23 cellular contexts compared by ENCODE assay signal in genomic region chr6:46484081-46484820, GRCh38. TPM values are rescaled to one million over a fixed set of nuclear protein-coding genes. Genes with fewer than 3 reads are reported as not detected.
A peak's percentile ranks its signal among the peaks of the same experiment; 100 is the strongest.
DNase-seq lines count a peak whose midpoint lies in the region; ATAC-seq, FAIRE-seq and TF ChIP-seq lines count a peak whose summit lies in the region.
"Had no signal": no experiment of that assay in that cellular context is flagged by ENCODE, and none has a peak within 500 bp of the region (broad histone marks: within the 10 kb centered on the region; RNA-seq: fewer than 3 reads in every experiment).

No MANE protein-coding gene starts in this region.

- TF ChIP-seq EP300 in HepG2 (IDR thresholded peaks at IDR 0.05; ENCODE audit: low read depth in 2 of 2, low read length in 2 of 2) (no peak), HepG2 (CRISPR knock-in tag; IDR thresholded peaks at IDR 0.05; ENCODE audit: borderline replicate concordance) (no peak)

- POLR2A ChIA-PET in HepG2 (lab: Yijun Ruan, JAX): no interaction called here

- H3K36me3 Mint-ChIP-seq in neural crest cell (ENCODE audit: low read depth): no peaks in the 10 kb centered on the region
- H3K36me3 Mint-ChIP-seq in activated naive CD8-positive, alpha-beta T cell treated with anti-CD3 and anti-CD28 coated beads for 36 hours: no peaks in the 10 kb centered on the region
- H3K36me3 Mint-ChIP-seq in activated naive CD4-positive, alpha-beta T cell treated with anti-CD3 and anti-CD28 coated beads, Interleukin-2, amount 50 U/mL, for 72 hours: peaks cover 0 to 4% of the 10 kb centered on the region in 2 donors
- H3K36me3 Mint-ChIP-seq: CD4-positive, alpha-beta memory T cell; IgD-negative memory B cell had no signal

- no peak overlapping the region for H3K9ac ChIP-seq in HepG2 (ENCODE audit: insufficient read depth, low read depth, low read length)
- H3K9ac ChIP-seq: BLaER1 had no signal

- no TSS peak for BruUV-seq in HepG2 (replicated peaks; lab: Mats Ljungman, UMichigan)

- intact Hi-C loops in HepG2 (cut with micrococcal nuclease; ENCODE audit: unreplicated experiment) (no loop called here), right lobe of liver (cut with DNase I) (no loop called here), heart right ventricle (cut with DNase I) (no loop called here)

- no peak for TF ChIP-seq CTCF in HepG2 (CRISPR knock-in tag; IDR thresholded peaks at IDR 0.05)
- no peak for TF ChIP-seq CTCF in right lobe of liver (IDR thresholded peaks at IDR 0.05)
- no peak for TF ChIP-seq CTCF in heart right ventricle (IDR thresholded peaks at IDR 0.05)
- no peak for TF ChIP-seq CTCF in neural crest cell (conservative IDR thresholded peaks at IDR 0.05)

- H3K27me3 Mint-ChIP-seq in neural crest cell (ENCODE audit: low read depth): peaks cover 20% of the 10 kb centered on the region
- peaks cover 52% of the 10 kb centered on the region for H3K27me3 Mint-ChIP-seq in activated naive CD8-positive, alpha-beta T cell treated with anti-CD3 and anti-CD28 coated beads for 36 hours

- 33% methylated on average over 6 of the region's 6 CpGs for WGBS in HepG2 (ENCODE audit: low lambda C conversion rate)
- 54% methylated on average over 3 of the region's 6 CpGs for WGBS in right lobe of liver (ENCODE audit: insufficient coverage, low coverage, low lambda C conversion rate, missing lambda C conversion rate)
- WGBS in heart right ventricle, 2 donors: 31 to 42% methylated on average over 6 of the region's 6 CpGs

- H3K4me1 ChIP-seq in HepG2 (ENCODE audit: insufficient read depth, low read length) (no peaks in the 10 kb centered on the region), right lobe of liver (peaks cover 0 to 3% (median 0%) of the 10 kb centered on the region in 4 donors), heart right ventricle (peaks cover 2 to 78% (median 29%) of the 10 kb centered on the region in 9 donors)
- H3K4me1 ChIP-seq: BLaER1, SJSA1 had no signal

- H3K36me3 ChIP-seq in HepG2 (replicated peaks in 1 of 2; ENCODE audit: control insufficient read depth in 1 of 2, insufficient read depth in 2 of 2, low read length in 2 of 2): no peaks in the 10 kb centered on the region
- H3K36me3 ChIP-seq in right lobe of liver: no peaks in the 10 kb centered on the region
- H3K36me3 ChIP-seq in heart right ventricle: peaks cover 0 to 4% (median 0%) of the 10 kb centered on the region in 9 donors
- H3K36me3 ChIP-seq: BLaER1, SJSA1 had no signal

- in situ Hi-C loops in HepG2 (cut with HindIII; ENCODE audit: extremely low pct_ligation_motif_present, low pct_unique_long_range_greater_than_20kb): no loop called here

- peaks cover 11% of the 10 kb centered on the region for H3K4me1 Mint-ChIP-seq in neural crest cell
- H3K4me1 Mint-ChIP-seq in activated naive CD8-positive, alpha-beta T cell treated with anti-CD3 and anti-CD28 coated beads for 36 hours: no peaks in the 10 kb centered on the region
- H3K4me1 Mint-ChIP-seq: CD4-positive, alpha-beta memory T cell; IgD-negative memory B cell had no signal

- no peak overlapping the region for H2AFZ ChIP-seq in HepG2 (ENCODE audit: low read length)
- H2AFZ ChIP-seq: PC-9 had no signal

- no peaks in the 10 kb centered on the region for H3K9me3 Mint-ChIP-seq in neural crest cell
- no peaks in the 10 kb centered on the region for H3K9me3 Mint-ChIP-seq in activated naive CD8-positive, alpha-beta T cell treated with anti-CD3 and anti-CD28 coated beads for 36 hours
- no peaks in the 10 kb centered on the region for H3K9me3 Mint-ChIP-seq in activated naive CD4-positive, alpha-beta T cell treated with anti-CD3 and anti-CD28 coated beads, Interleukin-2, amount 50 U/mL, for 72 hours
- H3K9me3 Mint-ChIP-seq: CD4-positive, alpha-beta memory T cell; H9 had no signal

- no peak overlapping the region for H3K4me2 ChIP-seq in HepG2 (ENCODE audit: low read depth, low read length)
- H3K4me2 ChIP-seq: BLaER1, PC-9 had no signal

- H3K27me3 ChIP-seq in HepG2 (ENCODE audit: control insufficient read depth in 1 of 2, insufficient read depth in 2 of 2, low read length in 2 of 2) (peaks cover 0 to 4% of the 10 kb centered on the region in 2 experiments; a peak in 1 of 5 replicates), right lobe of liver (no peaks in the 10 kb centered on the region), heart right ventricle (peaks cover 0 to 22% (median 0%) of the 10 kb centered on the region in 7 donors)
- H3K27me3 ChIP-seq: BLaER1, SJSA1 had no signal

- H3K4me3 ChIP-seq in HepG2 (replicated peaks in 1 of 3; ENCODE audit: insufficient read depth in 1 of 3, low read depth in 2 of 3, low read length in 3 of 3) (no peak overlapping the region), right lobe of liver (no peak overlapping the region), heart right ventricle (no peak overlapping the region)
- H3K4me3 ChIP-seq: BLaER1, PC-9, SJSA1 had no signal

- H3K79me2 ChIP-seq in HepG2 (ENCODE audit: insufficient read depth, low read length): no peaks in the 10 kb centered on the region

- H3K9me3 ChIP-seq in HepG2 (ENCODE audit: low read length): no peaks in the 10 kb centered on the region
- H3K9me3 ChIP-seq in right lobe of liver: no peaks in the 10 kb centered on the region
- no peaks in the 10 kb centered on the region for H3K9me3 ChIP-seq in heart right ventricle
- H3K9me3 ChIP-seq: BLaER1, SJSA1 had no signal

- ATAC-seq in HepG2 (no peak), right lobe of liver (no peak), heart right ventricle (peak; percentile 52 to 89 (median 75)), GM18519 (IDR thresholded peaks at IDR 0.05; ENCODE audit: low FRiP score, unreplicated experiment) (no peak)
- no peak for ATAC-seq in activated naive CD4-positive, alpha-beta T cell treated with anti-CD3 and anti-CD28 coated beads, Interleukin-2, amount 50 U/mL, for 72 hours

- FAIRE-seq in HepG2 (lab: Jason Lieb, UNC): no peak
- FAIRE-seq: A204.1, HTR-8/SVneo had no signal

- no peak for TF ChIP-seq RAD21 in HepG2 (CRISPR knock-in tag; IDR thresholded peaks at IDR 0.05)

- DNase-seq in HepG2 (ENCODE audit: low spot score) (no peak), right lobe of liver (no peak), heart right ventricle (peak; percentile 36 to 42), neural crest cell (ENCODE audit: low read depth, low spot score) (no peak), KG1 (lab: John Stamatoyannopoulos, UW) (no peak)
- no peak for DNase-seq in activated naive CD8-positive, alpha-beta T cell treated with anti-CD3 and anti-CD28 coated beads for 36 hours
- no peak for DNase-seq in activated naive CD4-positive, alpha-beta T cell treated with anti-CD3 and anti-CD28 coated beads, Interleukin-2, amount 50 U/mL, for 72 hours (ENCODE audit: low spot score in 2 of 2)
- DNase-seq: Calu3; CD4-positive, alpha-beta memory T cell; GF-D8; H9; NCI-H1092 treated with DMSO at 0.1 percent for 48 hours; NCI-H2081; NCI-H2171 treated with DMSO at 0.1 percent for 48 hours; NCI-H510A; PC-9 had no signal

- TF ChIP-seq POLR2A in HepG2 (IDR thresholded peaks at IDR 0.05; ENCODE audit: insufficient read depth in 1 of 2, low read depth in 2 of 2, low read length in 2 of 2) (no peak), right lobe of liver (IDR thresholded peaks at IDR 0.05) (no peak)

- H3K27ac ChIP-seq in HepG2 (ENCODE audit: extremely low read length, insufficient read depth, low read length): no peak overlapping the region
- H3K27ac ChIP-seq in right lobe of liver: no peak overlapping the region
- peak overlapping the region; percentile 5 to 92 (median 60) for H3K27ac ChIP-seq in heart right ventricle
- H3K27ac ChIP-seq: BLaER1, PC-9, RWPE1, SJSA1 had no signal

- CTCF ChIA-PET in HepG2 (lab: Yijun Ruan, JAX; ENCODE audit: low intra/inter-chr PET ratio, low total read pairs): no interaction called here

- peak overlapping the region; percentile 10 for H3K4me3 Mint-ChIP-seq in neural crest cell
- H3K4me3 Mint-ChIP-seq in activated naive CD8-positive, alpha-beta T cell treated with anti-CD3 and anti-CD28 coated beads for 36 hours: no peak overlapping the region
- H3K4me3 Mint-ChIP-seq: CD4-positive, alpha-beta memory T cell; H9; IgD-negative memory B cell had no signal

- H3K27ac Mint-ChIP-seq in neural crest cell (ENCODE audit: unreplicated experiment): no peak overlapping the region
- no peak overlapping the region for H3K27ac Mint-ChIP-seq in activated naive CD8-positive, alpha-beta T cell treated with anti-CD3 and anti-CD28 coated beads for 36 hours
- H3K27ac Mint-ChIP-seq in activated naive CD4-positive, alpha-beta T cell treated with anti-CD3 and anti-CD28 coated beads, Interleukin-2, amount 50 U/mL, for 72 hours: no peak overlapping the region
- H3K27ac Mint-ChIP-seq: CD4-positive, alpha-beta memory T cell; IgD-negative memory B cell had no signal

- no peaks in the 10 kb centered on the region for H4K20me1 ChIP-seq in HepG2 (ENCODE audit: insufficient read depth, low read length)
- H4K20me1 ChIP-seq: BLaER1 had no signal

RNA-seq across cellular contexts. Expression of gene RCAN2, which starts 7.0 kb away (rescaled TPM):
- not detected in 2 replicates for total RNA-seq in HepG2 (2016; rRNA removed; fragmentation: Illumina TruSeq; extraction: Trizol)
- total RNA-seq in HepG2 (2016; cell fraction: cytosol; rRNA removed; fragmentation: Illumina TruSeq; extraction: Trizol; ENCODE audit: low read depth): not detected in 2 replicates
- total RNA-seq in HepG2 (2016; cell fraction: insoluble cytoplasmic fraction; rRNA removed; fragmentation: Illumina TruSeq; extraction: Trizol): not detected in 2 replicates
- total RNA-seq in HepG2 (2016; cell fraction: membrane; rRNA removed; fragmentation: Illumina TruSeq; extraction: Trizol): not detected in 2 replicates
- total RNA-seq in HepG2 (2016; cell fraction: nucleus; rRNA removed; fragmentation: Illumina TruSeq; extraction: Trizol): not detected in 2 replicates
- not detected in 2 replicates for polyA plus RNA-seq in HepG2 (2011; rRNA removed)
- not detected in 2 replicates for polyA plus RNA-seq in HepG2 (2011; cell fraction: cytosol; rRNA removed)
- not detected in 2 replicates for polyA plus RNA-seq in HepG2 (2011; cell fraction: nucleus; rRNA removed)
- not detected in 2 replicates for polyA plus RNA-seq in HepG2 (2012)
- polyA plus RNA-seq in HepG2 (2016; cell fraction: cytosol; fragmentation: Illumina TruSeq; extraction: Trizol; ENCODE audit: low read depth): not detected in 2 replicates
- not detected in 2 replicates for polyA plus RNA-seq in HepG2 (2016; cell fraction: insoluble cytoplasmic fraction; fragmentation: Illumina TruSeq; extraction: Trizol; ENCODE audit: low read depth)
- not detected in 2 replicates for polyA plus RNA-seq in HepG2 (2016; cell fraction: membrane; fragmentation: Illumina TruSeq; extraction: Trizol; ENCODE audit: low read depth)
- polyA plus RNA-seq in HepG2 (2016; cell fraction: nucleus; fragmentation: Illumina TruSeq; extraction: Trizol; ENCODE audit: insufficient read depth, low read depth): not detected in 2 replicates
- polyA minus RNA-seq in HepG2 (2011; rRNA and poly(A)+ RNA removed; ENCODE audit: low replicate concordance): not detected in 2 replicates
- not detected in 2 replicates for polyA minus RNA-seq in HepG2 (2011; cell fraction: cytosol; rRNA and poly(A)+ RNA removed)
- polyA minus RNA-seq in HepG2 (2011; cell fraction: nucleus; rRNA and poly(A)+ RNA removed): not detected in 2 replicates
- total RNA-seq in right lobe of liver: 1 to 10 TPM in 5 of 6 experiments, under 1 TPM in 1; 0.77 to 4.5 (median 1.9) TPM
- total RNA-seq in heart right ventricle: 100 to 1,000 TPM; 291 to 352 (median 299) TPM
- polyA plus RNA-seq in heart right ventricle: 10 to 100 TPM; 51.0 to 85.4 TPM
- 3.6 TPM in 2 replicates for total RNA-seq in neural crest cell
- not detected for total RNA-seq in activated naive CD8-positive, alpha-beta T cell treated with anti-CD3 and anti-CD28 coated beads for 36 hours
- under 1 TPM in 1 of 2 donors, not detected in 1; 0.74 TPM for total RNA-seq in activated naive CD4-positive, alpha-beta T cell treated with anti-CD3 and anti-CD28 coated beads, Interleukin-2, amount 50 U/mL, for 72 hours
- total RNA-seq: CD4-positive, alpha-beta memory T cell had no signal
- polyA plus RNA-seq: IgD-negative memory B cell had no signal

Comparison
In these comparisons a context has a peak if more than half of its experiments do, and no peak if none do; other contexts are left out.
1. ATAC-seq: peak in heart right ventricle (8 of 8); none in HepG2 (single experiment), right lobe of liver (0 of 4), GM18519 (single experiment) and activated naive CD4-positive, alpha-beta T cell treated with anti-CD3 and anti-CD28 coated beads, Interleukin-2, amount 50 U/mL, for 72 hours (0 of 2).
2. DNase-seq: peak in heart right ventricle (2 of 2); none in HepG2 (single experiment), right lobe of liver (0 of 3), neural crest cell (single experiment), activated naive CD8-positive, alpha-beta T cell treated with anti-CD3 and anti-CD28 coated beads for 36 hours (single experiment), activated naive CD4-positive, alpha-beta T cell treated with anti-CD3 and anti-CD28 coated beads, Interleukin-2, amount 50 U/mL, for 72 hours (0 of 2) and KG1 (single experiment).
3. H3K27ac ChIP-seq: peak in heart right ventricle (10 of 10); none in HepG2 (single experiment) and right lobe of liver (0 of 3).
4. RNA of gene RCAN2, which starts 7.0 kb away (total RNA-seq): 291 to 352 TPM in heart right ventricle; 3.6 TPM in neural crest cell, 0.77 to 4.5 TPM in right lobe of liver, 0.74 TPM in activated naive CD4-positive, alpha-beta T cell treated with anti-CD3 and anti-CD28 coated beads, Interleukin-2, amount 50 U/mL, for 72 hours, not detected in HepG2 and not detected in activated naive CD8-positive, alpha-beta T cell treated with anti-CD3 and anti-CD28 coated beads for 36 hours; every median in the first group is over 10 times any median in the second.